In the genomic region with DNA sequence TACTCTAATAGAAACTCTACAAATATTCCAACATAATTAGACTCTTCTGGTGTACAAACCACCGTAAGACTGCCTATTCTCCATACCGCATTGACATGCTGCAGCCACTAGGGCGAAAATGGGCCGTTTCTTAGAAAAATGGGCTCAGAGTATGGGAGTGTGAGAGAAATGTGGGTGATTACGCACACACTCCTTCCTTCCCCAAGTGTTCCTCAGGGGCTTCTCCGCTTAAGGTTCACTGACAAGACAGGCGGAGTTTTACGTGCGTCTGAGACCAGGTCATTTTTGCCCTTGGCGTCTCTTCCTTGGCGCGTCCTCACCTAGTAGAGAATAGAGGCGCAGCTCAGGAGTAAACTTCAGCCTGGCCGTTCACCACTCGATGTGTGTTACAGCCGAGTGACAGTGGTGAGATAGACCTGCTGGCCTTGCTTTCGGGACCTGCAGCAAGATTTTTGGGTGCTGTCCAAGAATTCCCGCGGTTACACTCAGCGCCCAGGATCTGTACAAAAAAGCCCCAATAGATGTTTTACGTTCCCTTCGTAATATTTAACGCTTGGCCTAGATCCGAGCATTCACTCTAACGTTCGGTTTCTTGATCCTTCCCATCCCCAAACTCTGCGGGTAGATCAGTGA, we compare ENCODE assay signal across 8 cellular contexts.
DNase-seq lines count a peak whose midpoint lies in the region; ATAC-seq, FAIRE-seq and TF ChIP-seq lines count a peak whose summit lies in the region.

No MANE protein-coding gene starts in this region.

- ATAC-seq in SK-N-SH treated with all-trans-retinoic acid at 6 μM for 48 hours: peak; percentile 55; the same call in 2 of the 3 replicates

- TF ChIP-seq CTCF in HEK293 (tag by site-specific recombination; IDR thresholded peaks at IDR 0.05): no peak

- FAIRE-seq in HTR-8/SVneo (lab: Jason Lieb, UNC): no peak

- CTCF ChIA-PET in HEK293 (lab: Yijun Ruan, JAX): interaction anchor here (0.5 to 2.2 kb wide), 19 partner anchors 9 to 757 kb away, joined by 3 to 12 read pairs (median 4); no protein-coding TSS in a partner anchor

- H3K9me3 ChIP-seq in HEK293 (ENCODE audit: control insufficient read depth, insufficient read depth, low read depth, low read length): no peaks in the 10 kb centered on the region

- peak; percentile 9 to 61 for DNase-seq in NCI-H2081 (lab: John Stamatoyannopoulos, UW)
- no peak for DNase-seq in NCI-H2081 treated with DMSO at 0.1 percent for 48 hours (lab: John Stamatoyannopoulos, UW)
- DNase-seq in globus pallidus (ENCODE audit: low spot score): peak; percentile 56
- DNase-seq in pons (ENCODE audit: low spot score): peak; percentile 40
- no peak for DNase-seq in HTR-8/SVneo (ENCODE audit: insufficient read length, low spot score)
- no peak for DNase-seq in NCI-H146 treated with DMSO at 0.1 percent for 48 hours (lab: John Stamatoyannopoulos, UW; ENCODE audit: unreplicated experiment)

- no peaks in the 10 kb centered on the region for H3K4me1 ChIP-seq in HEK293 (ENCODE audit: control insufficient read depth, insufficient read depth, low read length)

- peak overlapping the region; percentile 5 for H3K4me3 ChIP-seq in HEK293 (ENCODE audit: low read depth, low read length)

- POLR2A ChIA-PET in HEK293 (lab: Yijun Ruan, JAX): no interaction called here

- H3K36me3 ChIP-seq in HEK293 (ENCODE audit: control insufficient read depth in 2 of 2, insufficient read depth in 1 of 2, low read length in 2 of 2): no peaks in the 10 kb centered on the region

- peak overlapping the region; percentile 5; the same call in 1 of the 2 replicates for H3K27ac ChIP-seq in HEK293 (ENCODE audit: extremely low read depth, low read depth, low read length)

TF ChIP-seq in HEK293, 187 proteins besides CTCF, POLR2A, EP300 and RAD21:
- no peak for TF ChIP-seq ZNF146 (tag by site-specific recombination; IDR thresholded peaks at IDR 0.05)

TF ChIP-seq in SK-N-SH treated with all-trans-retinoic acid at 6 μM for 48 hours, 23 proteins besides CTCF, POLR2A, EP300 and RAD21:
- TF ChIP-seq CSDC2 (CRISPR knock-in tag; IDR thresholded peaks at IDR 0.05) (no peak), ESRRG (CRISPR knock-in tag; IDR thresholded peaks at IDR 0.05) (no peak), ZNF70 (CRISPR knock-in tag; IDR thresholded peaks at IDR 0.05) (no peak), OSR1 (CRISPR knock-in tag; IDR thresholded peaks at IDR 0.05) (no peak), ZFP30 (CRISPR knock-in tag; IDR thresholded peaks at IDR 0.05) (no peak), TOX (CRISPR knock-in tag; IDR thresholded peaks at IDR 0.05; ENCODE audit: borderline replicate concordance) (no peak), TCF4 (CRISPR knock-in tag; IDR thresholded peaks at IDR 0.05; ENCODE audit: borderline replicate concordance) (no peak), ARNTL (CRISPR knock-in tag; IDR thresholded peaks at IDR 0.05; ENCODE audit: borderline replicate concordance, low read depth) (no peak), ZC3H10 (CRISPR knock-in tag; IDR thresholded peaks at IDR 0.05) (no peak), PPARA (CRISPR knock-in tag; IDR thresholded peaks at IDR 0.05; ENCODE audit: borderline replicate concordance) (no peak), GLIS3 (CRISPR knock-in tag; IDR thresholded peaks at IDR 0.05) (no peak)
- TF ChIP-seq, protein P1, sequence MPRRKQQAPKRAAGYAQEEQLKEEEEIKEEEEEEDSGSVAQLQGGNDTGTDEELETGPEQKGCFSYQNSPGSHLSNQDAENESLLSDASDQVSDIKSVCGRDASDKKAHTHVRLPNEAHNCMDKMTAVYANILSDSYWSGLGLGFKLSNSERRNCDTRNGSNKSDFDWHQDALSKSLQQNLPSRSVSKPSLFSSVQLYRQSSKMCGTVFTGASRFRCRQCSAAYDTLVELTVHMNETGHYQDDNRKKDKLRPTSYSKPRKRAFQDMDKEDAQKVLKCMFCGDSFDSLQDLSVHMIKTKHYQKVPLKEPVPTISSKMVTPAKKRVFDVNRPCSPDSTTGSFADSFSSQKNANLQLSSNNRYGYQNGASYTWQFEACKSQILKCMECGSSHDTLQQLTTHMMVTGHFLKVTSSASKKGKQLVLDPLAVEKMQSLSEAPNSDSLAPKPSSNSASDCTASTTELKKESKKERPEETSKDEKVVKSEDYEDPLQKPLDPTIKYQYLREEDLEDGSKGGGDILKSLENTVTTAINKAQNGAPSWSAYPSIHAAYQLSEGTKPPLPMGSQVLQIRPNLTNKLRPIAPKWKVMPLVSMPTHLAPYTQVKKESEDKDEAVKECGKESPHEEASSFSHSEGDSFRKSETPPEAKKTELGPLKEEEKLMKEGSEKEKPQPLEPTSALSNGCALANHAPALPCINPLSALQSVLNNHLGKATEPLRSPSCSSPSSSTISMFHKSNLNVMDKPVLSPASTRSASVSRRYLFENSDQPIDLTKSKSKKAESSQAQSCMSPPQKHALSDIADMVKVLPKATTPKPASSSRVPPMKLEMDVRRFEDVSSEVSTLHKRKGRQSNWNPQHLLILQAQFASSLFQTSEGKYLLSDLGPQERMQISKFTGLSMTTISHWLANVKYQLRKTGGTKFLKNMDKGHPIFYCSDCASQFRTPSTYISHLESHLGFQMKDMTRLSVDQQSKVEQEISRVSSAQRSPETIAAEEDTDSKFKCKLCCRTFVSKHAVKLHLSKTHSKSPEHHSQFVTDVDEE (CRISPR knock-in tag; IDR thresholded peaks at IDR 0.05): no peak
- TF ChIP-seq, protein P2, sequence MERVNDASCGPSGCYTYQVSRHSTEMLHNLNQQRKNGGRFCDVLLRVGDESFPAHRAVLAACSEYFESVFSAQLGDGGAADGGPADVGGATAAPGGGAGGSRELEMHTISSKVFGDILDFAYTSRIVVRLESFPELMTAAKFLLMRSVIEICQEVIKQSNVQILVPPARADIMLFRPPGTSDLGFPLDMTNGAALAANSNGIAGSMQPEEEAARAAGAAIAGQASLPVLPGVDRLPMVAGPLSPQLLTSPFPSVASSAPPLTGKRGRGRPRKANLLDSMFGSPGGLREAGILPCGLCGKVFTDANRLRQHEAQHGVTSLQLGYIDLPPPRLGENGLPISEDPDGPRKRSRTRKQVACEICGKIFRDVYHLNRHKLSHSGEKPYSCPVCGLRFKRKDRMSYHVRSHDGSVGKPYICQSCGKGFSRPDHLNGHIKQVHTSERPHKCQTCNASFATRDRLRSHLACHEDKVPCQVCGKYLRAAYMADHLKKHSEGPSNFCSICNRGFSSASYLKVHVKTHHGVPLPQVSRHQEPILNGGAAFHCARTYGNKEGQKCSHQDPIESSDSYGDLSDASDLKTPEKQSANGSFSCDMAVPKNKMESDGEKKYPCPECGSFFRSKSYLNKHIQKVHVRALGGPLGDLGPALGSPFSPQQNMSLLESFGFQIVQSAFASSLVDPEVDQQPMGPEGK (CRISPR knock-in tag; IDR thresholded peaks at IDR 0.05; ENCODE audit: borderline replicate concordance): no peak

Comparison
In these comparisons a context has a peak if more than half of its experiments do, and no peak if none do; other contexts are left out.
1. DNase-seq: peak in NCI-H2081 (2 of 2), globus pallidus (single experiment) and pons (single experiment); none in NCI-H2081 treated with DMSO at 0.1 percent for 48 hours (single experiment), HTR-8/SVneo (single experiment) and NCI-H146 treated with DMSO at 0.1 percent for 48 hours (single experiment).